In the genomic region with DNA sequence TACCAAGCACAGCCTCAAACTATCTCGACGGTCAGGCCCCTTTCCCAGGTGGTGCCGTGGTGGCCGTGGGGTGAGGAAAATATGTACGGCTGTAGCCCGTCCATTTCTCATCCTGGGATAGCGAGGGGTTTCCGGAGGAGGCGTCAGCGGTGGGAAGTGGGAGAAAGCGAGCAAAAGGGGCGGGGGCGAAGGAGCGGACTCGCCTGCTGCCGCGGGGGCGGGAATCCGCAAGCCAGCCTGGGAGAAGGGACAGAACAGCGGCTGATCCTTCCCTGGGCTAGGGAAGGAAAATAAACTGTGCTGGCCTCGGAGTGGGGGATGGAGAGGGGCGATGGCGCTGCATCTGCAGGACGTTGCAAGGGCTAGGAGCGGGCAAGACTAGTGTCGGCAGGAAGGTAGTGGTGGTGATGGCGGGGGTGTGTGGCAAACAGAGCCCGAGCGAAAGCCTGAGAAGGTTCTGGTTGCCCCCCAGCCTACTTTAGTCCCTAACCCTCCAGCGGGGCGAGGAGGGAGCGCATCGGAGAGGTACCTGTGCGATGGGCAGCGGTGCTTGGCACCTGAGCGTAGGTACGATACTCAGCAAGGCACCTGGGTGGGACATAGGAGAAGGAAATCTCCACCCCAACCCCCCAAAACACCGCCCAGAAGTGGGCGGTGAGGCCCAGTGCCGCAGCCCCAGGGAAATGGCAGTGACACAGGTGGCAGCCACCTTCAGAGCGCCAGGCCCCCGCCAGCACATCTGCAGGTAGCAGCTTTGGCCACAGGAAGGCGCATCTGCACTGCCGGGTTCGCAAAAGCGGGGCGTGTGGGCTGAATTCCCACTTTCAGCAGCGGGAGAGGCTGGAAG, we compare ENCODE assay signal across 8 cellular contexts. TPM values are rescaled to one million over a fixed set of nuclear protein-coding genes. Genes with fewer than 3 reads are reported as not detected.
A peak's percentile ranks its signal among the peaks of the same experiment; 100 is the strongest.
DNase-seq lines count a peak whose midpoint lies in the region; ATAC-seq and TF ChIP-seq lines count a peak whose summit lies in the region.

No MANE protein-coding gene starts in this region.

- no peaks in the 10 kb centered on the region for H3K36me3 ChIP-seq in CD4-positive, alpha-beta memory T cell (ENCODE audit: insufficient read depth, low read length)
- H3K36me3 ChIP-seq in HEK293 (ENCODE audit: control insufficient read depth in 2 of 2, insufficient read depth in 1 of 2, low read length in 2 of 2): no peaks in the 10 kb centered on the region
- peaks cover 14% of the 10 kb centered on the region for H3K36me3 ChIP-seq in OCI-LY3 (replicated peaks; ENCODE audit: low read depth, low read length)
- no peaks in the 10 kb centered on the region for H3K36me3 ChIP-seq in naive thymus-derived CD4-positive, alpha-beta T cell (ENCODE audit: control insufficient read depth in 2 of 3, insufficient read depth in 3 of 3, low read length in 3 of 3)

- intact Hi-C loops in CD4-positive, alpha-beta memory T cell (cut with micrococcal nuclease): no loop called here
- intact Hi-C loops in dendritic cell treated with granulocyte-macrophage colony-stimulating factor and Interleukin-4, amounts not matched to agents 40 ng/mL and 50 ng/mL, for 4 days (cut with micrococcal nuclease): no loop called here
- intact Hi-C loops in naive thymus-derived CD4-positive, alpha-beta T cell (cut with micrococcal nuclease): no loop called here

- H3K27ac Mint-ChIP-seq in CD4-positive, alpha-beta memory T cell: no peak overlapping the region
- no peak overlapping the region for H3K27ac Mint-ChIP-seq in dendritic cell treated with granulocyte-macrophage colony-stimulating factor and Interleukin-4, amounts not matched to agents 40 ng/mL and 50 ng/mL, for 4 days
- no peak overlapping the region for H3K27ac Mint-ChIP-seq in naive thymus-derived CD4-positive, alpha-beta T cell

- H3K27ac ChIP-seq in CD4-positive, alpha-beta memory T cell (ENCODE audit: low read depth, low read length): no peak overlapping the region
- H3K27ac ChIP-seq in HEK293 (ENCODE audit: extremely low read depth, low read depth, low read length) (peak overlapping the region; percentile 73), OCI-LY3 (ENCODE audit: low read length) (peak overlapping the region; percentile 94)
- H3K27ac ChIP-seq in naive thymus-derived CD4-positive, alpha-beta T cell (ENCODE audit: low read depth, low read length): no peak overlapping the region

- no peak overlapping the region for H2AFZ ChIP-seq in OCI-LY3 (ENCODE audit: low read depth, low read length)

- peak overlapping the region; percentile 25 to 88 (median 72) for H3K4me3 Mint-ChIP-seq in CD4-positive, alpha-beta memory T cell
- peak overlapping the region; percentile 48 for H3K4me3 Mint-ChIP-seq in dendritic cell treated with granulocyte-macrophage colony-stimulating factor and Interleukin-4, amounts not matched to agents 40 ng/mL and 50 ng/mL, for 4 days
- H3K4me3 Mint-ChIP-seq in naive thymus-derived CD4-positive, alpha-beta T cell: peak overlapping the region; percentile 59 to 97 (median 76)

- peaks cover 35 to 48% of the 10 kb centered on the region in 2 donors for H3K27me3 Mint-ChIP-seq in CD4-positive, alpha-beta memory T cell
- peaks cover 73% of the 10 kb centered on the region for H3K27me3 Mint-ChIP-seq in dendritic cell treated with granulocyte-macrophage colony-stimulating factor and Interleukin-4, amounts not matched to agents 40 ng/mL and 50 ng/mL, for 4 days
- peaks cover 59 to 78% (median 68%) of the 10 kb centered on the region in 5 donors for H3K27me3 Mint-ChIP-seq in naive thymus-derived CD4-positive, alpha-beta T cell

- peak overlapping the region; percentile 61; the same call in 1 of the 2 replicates for H3K9ac ChIP-seq in OCI-LY3 (ENCODE audit: low read length)

- H3K27me3 ChIP-seq in CD4-positive, alpha-beta memory T cell (ENCODE audit: insufficient read depth, low read length): peaks cover 12% of the 10 kb centered on the region
- no peaks in the 10 kb centered on the region for H3K27me3 ChIP-seq in OCI-LY3 (ENCODE audit: low read depth, low read length)
- H3K27me3 ChIP-seq in naive thymus-derived CD4-positive, alpha-beta T cell (ENCODE audit: control insufficient read depth in 2 of 2, insufficient read depth in 2 of 2, low read length in 2 of 2): peaks cover 0 to 6% of the 10 kb centered on the region in 2 donors

- H3K4me2 ChIP-seq in OCI-LY3 (ENCODE audit: low read length): peak overlapping the region; percentile 75

- POLR2A ChIA-PET in CD4-positive, alpha-beta memory T cell (lab: Charles Lee; ENCODE audit: partially characterized antibody): no interaction called here
- POLR2A ChIA-PET in HEK293 (lab: Yijun Ruan, JAX): no interaction called here
- POLR2A ChIA-PET in naive thymus-derived CD4-positive, alpha-beta T cell (lab: Charles Lee): no interaction called here

- DNase-seq in CD4-positive, alpha-beta memory T cell: peak in 3 of 5 donors; percentile 10 to 45 (median 35)
- peak in 4 of 9 donors; percentile 16 to 63 (median 47) for DNase-seq in naive thymus-derived CD4-positive, alpha-beta T cell

- peaks cover 33% of the 10 kb centered on the region for H3K79me2 ChIP-seq in OCI-LY3 (ENCODE audit: low read length)

- no peak overlapping the region for H3K4me3 ChIP-seq in CD4-positive, alpha-beta memory T cell (ENCODE audit: low read length in 2 of 2)
- H3K4me3 ChIP-seq in HEK293 (ENCODE audit: low read depth, low read length) (peak overlapping the region; percentile 39), OCI-LY3 (ENCODE audit: low read length) (peak overlapping the region; percentile 52)
- peak overlapping the region; percentile 28 for H3K4me3 ChIP-seq in naive thymus-derived CD4-positive, alpha-beta T cell (ENCODE audit: low read length)

- H3K4me1 ChIP-seq in CD4-positive, alpha-beta memory T cell (ENCODE audit: insufficient read depth, low read length): peaks cover 11% of the 10 kb centered on the region
- peaks cover 14% of the 10 kb centered on the region for H3K4me1 ChIP-seq in HEK293 (ENCODE audit: control insufficient read depth, insufficient read depth, low read length)
- peaks cover 50% of the 10 kb centered on the region for H3K4me1 ChIP-seq in OCI-LY3 (ENCODE audit: low read length)
- H3K4me1 ChIP-seq in naive thymus-derived CD4-positive, alpha-beta T cell (ENCODE audit: control insufficient read depth in 2 of 2, insufficient read depth in 2 of 2, low read length in 2 of 2): no peaks in the 10 kb centered on the region

- H3K9me3 ChIP-seq in CD4-positive, alpha-beta memory T cell (ENCODE audit: control insufficient read depth in 1 of 2, low read length in 2 of 2): no peaks in the 10 kb centered on the region
- H3K9me3 ChIP-seq in HEK293 (ENCODE audit: control insufficient read depth, insufficient read depth, low read depth, low read length) (no peaks in the 10 kb centered on the region), OCI-LY3 (ENCODE audit: insufficient read depth, low read length) (no peaks in the 10 kb centered on the region)
- H3K9me3 ChIP-seq in naive thymus-derived CD4-positive, alpha-beta T cell (ENCODE audit: control insufficient read depth in 2 of 3, low read length in 3 of 3): no peaks in the 10 kb centered on the region

- H3K9me3 Mint-ChIP-seq in CD4-positive, alpha-beta memory T cell: peaks cover 0 to 2% (median 0%) of the 10 kb centered on the region in 8 donors
- H3K9me3 Mint-ChIP-seq in dendritic cell treated with granulocyte-macrophage colony-stimulating factor and Interleukin-4, amounts not matched to agents 40 ng/mL and 50 ng/mL, for 4 days: no peaks in the 10 kb centered on the region
- H3K9me3 Mint-ChIP-seq in naive thymus-derived CD4-positive, alpha-beta T cell: peaks cover 0 to 2% (median 0%) of the 10 kb centered on the region in 11 donors

- CTCF ChIA-PET in CD4-positive, alpha-beta memory T cell (lab: Charles Lee; ENCODE audit: partially characterized antibody): no interaction called here
- CTCF ChIA-PET in HEK293 (lab: Yijun Ruan, JAX): interaction anchor here (0.6 kb wide), 2 partner anchors 278 to 822 kb away, joined by 3 read pairs; no protein-coding TSS in a partner anchor
- CTCF ChIA-PET in naive thymus-derived CD4-positive, alpha-beta T cell (lab: Charles Lee): no interaction called here

- H3K36me3 Mint-ChIP-seq in CD4-positive, alpha-beta memory T cell: no peaks in the 10 kb centered on the region
- H3K36me3 Mint-ChIP-seq in dendritic cell treated with granulocyte-macrophage colony-stimulating factor and Interleukin-4, amounts not matched to agents 40 ng/mL and 50 ng/mL, for 4 days (ENCODE audit: low read depth): no peaks in the 10 kb centered on the region
- no peaks in the 10 kb centered on the region for H3K36me3 Mint-ChIP-seq in naive thymus-derived CD4-positive, alpha-beta T cell

- peak; percentile 61 for ATAC-seq in naive thymus-derived CD4-positive, alpha-beta T cell
- ATAC-seq in HG03039 (IDR thresholded peaks at IDR 0.05; ENCODE audit: unreplicated experiment) (no peak), GM21786 (IDR thresholded peaks at IDR 0.05; ENCODE audit: unreplicated experiment) (no peak), GM21367 (IDR thresholded peaks at IDR 0.05; ENCODE audit: unreplicated experiment) (no peak)

- H3K4me1 Mint-ChIP-seq in CD4-positive, alpha-beta memory T cell: peaks cover 7 to 9% (median 9%) of the 10 kb centered on the region in 4 donors
- H3K4me1 Mint-ChIP-seq in dendritic cell treated with granulocyte-macrophage colony-stimulating factor and Interleukin-4, amounts not matched to agents 40 ng/mL and 50 ng/mL, for 4 days (ENCODE audit: low read depth): peaks cover 10% of the 10 kb centered on the region
- peaks cover 6 to 15% (median 10%) of the 10 kb centered on the region in 7 donors for H3K4me1 Mint-ChIP-seq in naive thymus-derived CD4-positive, alpha-beta T cell

- peaks cover 21% of the 10 kb centered on the region for H4K20me1 ChIP-seq in OCI-LY3 (ENCODE audit: insufficient read depth, low read length)

- TF ChIP-seq CTCF in HEK293 (tag by site-specific recombination; IDR thresholded peaks at IDR 0.05) (peak; percentile 32), OCI-LY3 (IDR thresholded peaks at IDR 0.05; ENCODE audit: low read depth, low read length) (peak; percentile 60)

TF ChIP-seq in HEK293, 187 proteins besides CTCF, POLR2A, EP300 and RAD21 (continues in another document):
- TF ChIP-seq ZNF394 (tag by site-specific recombination; IDR thresholded peaks at IDR 0.05; ENCODE audit: borderline replicate concordance) (0 out of 2 replicates have a peak, but pooled peaks have one; percentile 12), MYNN (tag by site-specific recombination; IDR thresholded peaks at IDR 0.05; ENCODE audit: borderline replicate concordance) (no peak), KLF7 (tag by site-specific recombination; IDR thresholded peaks at IDR 0.05; ENCODE audit: borderline replicate concordance) (no peak), SCRT1 (tag by site-specific recombination; IDR thresholded peaks at IDR 0.05; ENCODE audit: borderline replicate concordance) (peak; percentile 70; the same call in 1 of the 2 replicates), ZSCAN16 (tag by site-specific recombination; IDR thresholded peaks at IDR 0.05) (no peak)

RNA-seq across cellular contexts. Expression of a gene that starts 49.9 kb away (rescaled TPM):
- total RNA-seq in CD4-positive, alpha-beta memory T cell: not detected
- polyA plus RNA-seq in CD4-positive, alpha-beta memory T cell: not detected
- total RNA-seq in naive thymus-derived CD4-positive, alpha-beta T cell: under 1 TPM in 3 of 5 experiments, not detected in 2; 0.15 to 0.61 (median 0.44) TPM
- polyA plus RNA-seq in naive thymus-derived CD4-positive, alpha-beta T cell: not detected

Comparison
In these comparisons a context has a peak if more than half of its experiments do, and no peak if none do; other contexts are left out.
1. H3K27ac ChIP-seq: peak in HEK293 (single experiment) and OCI-LY3 (single experiment); none in CD4-positive, alpha-beta memory T cell (single experiment) and naive thymus-derived CD4-positive, alpha-beta T cell (single experiment).
2. H3K4me3 ChIP-seq: peak in HEK293 (single experiment), OCI-LY3 (single experiment) and naive thymus-derived CD4-positive, alpha-beta T cell (single experiment); none in CD4-positive, alpha-beta memory T cell (0 of 2).
3. Peak in every context shown above with its lines, with median percentiles within 50 percentile points of each other: H3K4me3 Mint-ChIP-seq.